ENCODE assay signal across 26 cellular contexts in the genomic region with DNA sequence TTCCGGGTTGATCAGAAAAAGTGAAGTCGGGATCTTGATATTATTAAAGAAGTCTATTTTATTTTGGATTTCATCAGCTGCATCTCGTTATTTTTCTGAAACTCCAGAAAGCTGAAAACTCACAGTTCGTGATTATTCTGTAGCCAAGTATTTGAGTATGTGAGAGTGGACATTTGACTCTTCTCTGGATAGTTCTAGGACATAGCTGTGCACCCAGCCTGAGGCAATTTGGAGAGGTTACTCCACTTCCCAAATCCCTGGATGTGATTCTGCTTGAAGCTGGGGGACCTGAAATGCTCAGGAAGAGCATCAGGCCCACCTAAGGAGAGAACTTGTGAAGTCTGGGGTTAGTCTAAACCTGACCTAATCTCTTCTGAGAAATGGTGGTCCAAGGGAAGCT.
"Had no signal": no experiment of that assay in that cellular context is flagged by ENCODE, and none has a peak within 500 bp of the region (broad histone marks: within the 10 kb centered on the region; RNA-seq: fewer than 3 reads in every experiment).

No MANE protein-coding gene starts in this region.

- H3K4me1 ChIP-seq: Peyer's patch had no signal

- H3K4me3 ChIP-seq: MG63, Peyer's patch had no signal

- H3K36me3 Mint-ChIP-seq: activated naive CD4-positive, alpha-beta T cell treated with anti-CD3 and anti-CD28 coated beads, Interleukin-2, amount 50 U/mL, for 24 hours had no signal

- H3K4me1 Mint-ChIP-seq: activated naive CD4-positive, alpha-beta T cell treated with anti-CD3 and anti-CD28 coated beads, Interleukin-2, amount 50 U/mL, for 24 hours; brain; T-helper 17 cell; WTC11 had no signal

- H3K27ac ChIP-seq: Peyer's patch, RWPE1 had no signal

- H3K4me3 Mint-ChIP-seq: activated CD8-positive, alpha-beta T cell treated with anti-CD3 and anti-CD28 coated beads, Interleukin-2, amount 10 ng/mL, durations not matched to agents 7 days and 5 days; activated naive CD4-positive, alpha-beta T cell treated with anti-CD3 and anti-CD28 coated beads, Interleukin-2, amount 50 U/mL, for 24 hours; brain; T-helper 17 cell; WTC11 had no signal

- H3K27me3 ChIP-seq: MG63, Peyer's patch had no signal

- DNase-seq: activated CD4-positive, alpha-beta T cell treated with anti-CD3 and anti-CD28 coated beads for 48 hours; activated CD4-positive, alpha-beta T cell treated with anti-CD3 and anti-CD28 coated beads, Interleukin-2, amount 50 U/mL, for 4 hours; activated CD4-positive, CD25-positive, alpha-beta regulatory T cell treated with anti-CD3 and anti-CD28 coated beads, Interleukin-2, amount 50 U/mL, for 72 hours; activated CD8-positive, alpha-beta memory T cell treated with anti-CD3 and anti-CD28 coated beads, Interleukin-2, amount 50 U/mL, for 48 hours; activated CD8-positive, alpha-beta T cell treated with anti-CD3 and anti-CD28 coated beads, Interleukin-2, amount 10 ng/mL, durations not matched to agents 7 days and 5 days; activated T-cell treated with anti-CD3 and anti-CD28 coated beads, Interleukin-2, amount 50 U/mL, for 1 hour; amniotic stem cell; MG63; MV-4-11; NCI-H1092 treated with DMSO at 0.1 percent for 48 hours; NCI-H1417 treated with DMSO at 0.1 percent for 48 hours; NCI-H1694; NCI-H2029; NCI-H2107; NCI-H510A treated with DMSO at 0.1 percent for 48 hours; NCI-H69; NK-92 treated with Interleukin-12 subunit alpha and Interleukin-12 subunit beta, amount 100 ng/mL, for 24 hours; OCI-M1; Peyer's patch; SHP77 treated with DMSO at 0.1 percent for 48 hours; T-helper 17 cell; T-helper 9 cell had no signal

- H3K27ac Mint-ChIP-seq: activated CD8-positive, alpha-beta T cell treated with anti-CD3 and anti-CD28 coated beads, Interleukin-2, amount 10 ng/mL, durations not matched to agents 7 days and 5 days; activated naive CD4-positive, alpha-beta T cell treated with anti-CD3 and anti-CD28 coated beads, Interleukin-2, amount 50 U/mL, for 24 hours; T-helper 17 cell; WTC11 had no signal

- ATAC-seq: activated CD8-positive, alpha-beta T cell treated with anti-CD3 and anti-CD28 coated beads, Interleukin-2, amount 10 ng/mL, durations not matched to agents 7 days and 5 days; T-helper 17 cell; WTC11 had no signal

- H3K36me3 ChIP-seq: Peyer's patch had no signal

- H3K27me3 Mint-ChIP-seq: activated naive CD4-positive, alpha-beta T cell treated with anti-CD3 and anti-CD28 coated beads, Interleukin-2, amount 50 U/mL, for 24 hours; brain; T-helper 17 cell had no signal
